8 cellular contexts compared by ENCODE assay signal in genomic region chr10:89351402-89352038, GRCh38. TPM values are rescaled to one million over a fixed set of nuclear protein-coding genes. Genes with fewer than 3 reads are reported as not detected.
A peak's percentile ranks its signal among the peaks of the same experiment; 100 is the strongest.
DNase-seq lines count a peak whose midpoint lies in the region; ATAC-seq, FAIRE-seq and TF ChIP-seq lines count a peak whose summit lies in the region.

No MANE protein-coding gene starts in this region.

- H3K4me2 ChIP-seq in astrocyte (ENCODE audit: low read length) = peak overlapping the region; percentile 74

- H3K27ac Mint-ChIP-seq in activated CD4-positive, alpha-beta T cell treated with anti-CD3 and anti-CD28 coated beads, Interleukin-2, amount 10 ng/mL, durations not matched to agents 7 days and 5 days = no peak overlapping the region
- peak overlapping the region; percentile 99 for H3K27ac Mint-ChIP-seq in astrocyte (ENCODE audit: unreplicated experiment)

- peaks cover 3% of the 10 kb centered on the region for H3K36me3 Mint-ChIP-seq in activated CD4-positive, alpha-beta T cell treated with anti-CD3 and anti-CD28 coated beads, Interleukin-2, amount 10 ng/mL, durations not matched to agents 7 days and 5 days (ENCODE audit: low read depth)
- H3K36me3 Mint-ChIP-seq in astrocyte (ENCODE audit: low read depth, unreplicated experiment) = no peaks in the 10 kb centered on the region

- peak overlapping the region; percentile 96 for H3K27ac ChIP-seq in astrocyte (ENCODE audit: low read depth, low read length)

- no peaks in the 10 kb centered on the region for H3K9me3 ChIP-seq in astrocyte (ENCODE audit: insufficient read depth, low read depth, low read length)

- ATAC-seq in HG03103 (IDR thresholded peaks at IDR 0.05; ENCODE audit: low read depth, unreplicated experiment) = peak; percentile 83

- FAIRE-seq in astrocyte (lab: Jason Lieb, UNC) = no peak

- H3K9ac ChIP-seq in astrocyte (ENCODE audit: low read length) = peak overlapping the region; percentile 82

- peak overlapping the region; percentile 16 for H3K4me3 Mint-ChIP-seq in activated CD4-positive, alpha-beta T cell treated with anti-CD3 and anti-CD28 coated beads, Interleukin-2, amount 10 ng/mL, durations not matched to agents 7 days and 5 days
- no peak overlapping the region for H3K4me3 Mint-ChIP-seq in astrocyte (ENCODE audit: unreplicated experiment)

- H3K9me3 Mint-ChIP-seq in activated CD4-positive, alpha-beta T cell treated with anti-CD3 and anti-CD28 coated beads, Interleukin-2, amount 10 ng/mL, durations not matched to agents 7 days and 5 days = no peaks in the 10 kb centered on the region
- no peaks in the 10 kb centered on the region for H3K9me3 Mint-ChIP-seq in astrocyte (ENCODE audit: unreplicated experiment)

- POLR2A ChIA-PET in activated CD4-positive, alpha-beta T cell treated with anti-CD3 and anti-CD28 coated beads, Interleukin-2, amount 10 ng/mL, durations not matched to agents 7 days and 5 days (lab: Charles Lee) = no interaction called here

- CTCF ChIA-PET in activated CD4-positive, alpha-beta T cell treated with anti-CD3 and anti-CD28 coated beads, Interleukin-2, amount 10 ng/mL, durations not matched to agents 7 days and 5 days (lab: Charles Lee) = interaction anchor here (1.5 kb wide), 1 partner anchor 14 kb away, joined by 4 read pairs; no protein-coding TSS in a partner anchor

- peak; percentile 34 for DNase-seq in activated CD4-positive, alpha-beta T cell treated with anti-CD3 and anti-CD28 coated beads, Interleukin-2, amount 10 ng/mL, durations not matched to agents 7 days and 5 days
- DNase-seq in activated CD4-positive, alpha-beta T cell treated with anti-CD3 and anti-CD28 coated beads for 48 hours = no peak
- DNase-seq in astrocyte (ENCODE audit: low read depth) (peak; percentile 61), medulla oblongata (ENCODE audit: extremely low spot score) (peak; percentile 50)
- DNase-seq in stimulated activated CD8-positive, alpha-beta memory T cell treated with anti-CD3 and anti-CD28 coated beads, Interleukin-4, amount 100 ng/mL, for 48 hours = no peak
- DNase-seq in activated effector memory CD4-positive, alpha-beta T cell treated with anti-CD3 and anti-CD28 coated beads, Interleukin-2, amount 50 U/mL, for 16 hours = no peak
- no peak for DNase-seq in activated CD4-positive, alpha-beta T cell treated with anti-CD3 and anti-CD28 coated beads, Interleukin-2, amount 50 U/mL, for 48 hours

- peaks cover 30% of the 10 kb centered on the region for H3K4me1 ChIP-seq in astrocyte (ENCODE audit: insufficient read depth, low read length)

- peak overlapping the region; percentile 61 for H2AFZ ChIP-seq in astrocyte (ENCODE audit: low read depth, low read length)

- H3K79me2 ChIP-seq in astrocyte (ENCODE audit: insufficient read depth, low read length) = no peaks in the 10 kb centered on the region

- H3K27me3 Mint-ChIP-seq in activated CD4-positive, alpha-beta T cell treated with anti-CD3 and anti-CD28 coated beads, Interleukin-2, amount 10 ng/mL, durations not matched to agents 7 days and 5 days = peaks cover 42% of the 10 kb centered on the region
- H3K27me3 Mint-ChIP-seq in astrocyte (ENCODE audit: low read depth, unreplicated experiment) = no peaks in the 10 kb centered on the region

- H4K20me1 ChIP-seq in astrocyte (ENCODE audit: insufficient read depth, low read length) = no peaks in the 10 kb centered on the region

- TF ChIP-seq CTCF in astrocyte (IDR thresholded peaks at IDR 0.05; ENCODE audit: insufficient read depth, low read depth, low read length) = no peak

- H3K36me3 ChIP-seq in astrocyte (ENCODE audit: insufficient read depth, low read length) = no peaks in the 10 kb centered on the region

- H3K4me1 Mint-ChIP-seq in activated CD4-positive, alpha-beta T cell treated with anti-CD3 and anti-CD28 coated beads, Interleukin-2, amount 10 ng/mL, durations not matched to agents 7 days and 5 days = peaks cover 24% of the 10 kb centered on the region
- peaks cover 39% of the 10 kb centered on the region for H3K4me1 Mint-ChIP-seq in astrocyte (ENCODE audit: low read depth, unreplicated experiment)

- H3K4me3 ChIP-seq in astrocyte (ENCODE audit: insufficient read depth, low read depth, low read length) = peak overlapping the region; percentile 47

- no peaks in the 10 kb centered on the region for H3K27me3 ChIP-seq in astrocyte (ENCODE audit: insufficient read depth, low read length)

RNA-seq across cellular contexts. Expression of gene IFIT3, which starts 23.7 kb away (rescaled TPM):
- total RNA-seq in activated CD4-positive, alpha-beta T cell treated with anti-CD3 and anti-CD28 coated beads, Interleukin-2, amount 10 ng/mL, durations not matched to agents 7 days and 5 days = 10 to 100 TPM; 51.1 to 55.4 TPM
- 171 and 193 TPM in 2 replicates for total RNA-seq in astrocyte

RNA-seq across cellular contexts. Expression of gene IFIT1B, which starts 26.3 kb away (rescaled TPM):
- not detected for total RNA-seq in activated CD4-positive, alpha-beta T cell treated with anti-CD3 and anti-CD28 coated beads, Interleukin-2, amount 10 ng/mL, durations not matched to agents 7 days and 5 days
- not detected in 2 replicates for total RNA-seq in astrocyte

RNA-seq across cellular contexts. Expression of gene IFIT1, which starts 40.9 kb away (rescaled TPM):
- total RNA-seq in activated CD4-positive, alpha-beta T cell treated with anti-CD3 and anti-CD28 coated beads, Interleukin-2, amount 10 ng/mL, durations not matched to agents 7 days and 5 days = 10 to 100 TPM; 42.9 to 45.0 TPM
- 335 and 375 TPM in 2 replicates for total RNA-seq in astrocyte

RNA-seq across cellular contexts. Expression of gene IFIT2, which starts 49.7 kb away (rescaled TPM):
- total RNA-seq in activated CD4-positive, alpha-beta T cell treated with anti-CD3 and anti-CD28 coated beads, Interleukin-2, amount 10 ng/mL, durations not matched to agents 7 days and 5 days = 10 to 100 TPM in 1 of 2 experiments, 1 to 10 TPM in 1; 9.9 to 10.2 TPM
- 36.0 and 42.0 TPM in 2 replicates for total RNA-seq in astrocyte

Comparison
In these comparisons a context has a peak if more than half of its experiments do, and no peak if none do; other contexts are left out.
1. DNase-seq: peak in activated CD4-positive, alpha-beta T cell treated with anti-CD3 and anti-CD28 coated beads, Interleukin-2, amount 10 ng/mL, durations not matched to agents 7 days and 5 days (single experiment), astrocyte (single experiment) and medulla oblongata (single experiment); none in activated CD4-positive, alpha-beta T cell treated with anti-CD3 and anti-CD28 coated beads for 48 hours (single experiment), stimulated activated CD8-positive, alpha-beta memory T cell treated with anti-CD3 and anti-CD28 coated beads, Interleukin-4, amount 100 ng/mL, for 48 hours (single experiment), activated effector memory CD4-positive, alpha-beta T cell treated with anti-CD3 and anti-CD28 coated beads, Interleukin-2, amount 50 U/mL, for 16 hours (single experiment) and activated CD4-positive, alpha-beta T cell treated with anti-CD3 and anti-CD28 coated beads, Interleukin-2, amount 50 U/mL, for 48 hours (0 of 2).